In the genomic region with DNA sequence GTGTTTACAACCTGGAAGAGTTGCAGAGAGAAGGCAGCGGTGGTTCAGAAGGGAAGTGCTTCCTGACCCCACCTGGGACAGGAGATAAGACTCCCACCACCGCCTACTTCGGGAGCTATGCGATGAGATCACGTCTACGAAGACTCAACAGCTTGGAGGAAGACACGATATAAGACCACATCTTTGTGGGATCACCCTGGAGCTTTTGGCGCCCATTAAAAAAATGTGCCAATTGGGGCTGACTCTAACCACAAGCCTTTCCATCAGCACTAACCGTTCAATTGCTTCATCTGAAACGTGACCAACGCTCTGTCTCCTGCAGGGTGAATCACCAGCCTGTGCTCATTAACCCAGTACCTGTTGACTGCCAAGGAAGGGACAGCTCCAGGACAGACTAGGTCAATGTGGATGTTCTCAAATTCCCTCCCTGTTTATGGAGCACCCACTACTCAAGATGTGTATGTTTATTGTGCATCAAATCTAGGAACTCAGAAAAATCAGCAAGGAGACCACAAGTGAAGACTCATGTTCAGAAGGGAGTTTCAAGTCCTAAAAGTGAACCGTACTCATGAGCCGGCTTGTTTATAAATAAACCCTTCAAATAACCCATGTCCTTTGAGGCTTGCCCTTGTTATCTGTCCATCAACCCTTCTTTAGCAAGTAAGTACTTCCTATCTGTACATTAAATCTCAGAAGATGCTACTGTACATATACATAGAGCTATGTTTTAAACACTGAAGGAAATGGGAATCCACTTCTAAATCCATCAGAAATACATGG, we compare ENCODE assay signal across 13 cellular contexts.
A peak's percentile ranks its signal among the peaks of the same experiment; 100 is the strongest.
DNase-seq lines count a peak whose midpoint lies in the region; ATAC-seq and TF ChIP-seq lines count a peak whose summit lies in the region.
"Had no signal": no experiment of that assay in that cellular context is flagged by ENCODE, and none has a peak within 500 bp of the region (broad histone marks: within the 10 kb centered on the region; RNA-seq: fewer than 3 reads in every experiment).

No MANE protein-coding gene starts in this region.

- no peak overlapping the region for H3K4me3 ChIP-seq in psoas muscle

- no peaks in the 10 kb centered on the region for H3K9me3 ChIP-seq in psoas muscle

- ATAC-seq in psoas muscle (peak; percentile 88 to 92 (median 90)), GM19351 (IDR thresholded peaks at IDR 0.05; ENCODE audit: unreplicated experiment) (no peak)
- ATAC-seq: right cardiac atrium had no signal

- H3K27me3 Mint-ChIP-seq in chondrocyte (ENCODE audit: low read depth), result no peaks in the 10 kb centered on the region
- peaks cover 4% of the 10 kb centered on the region for H3K27me3 Mint-ChIP-seq in glutamatergic neuron (ENCODE audit: unreplicated experiment)

- H3K9me3 Mint-ChIP-seq in chondrocyte (ENCODE audit: low read depth), result no peaks in the 10 kb centered on the region
- peaks cover 5% of the 10 kb centered on the region for H3K9me3 Mint-ChIP-seq in glutamatergic neuron (ENCODE audit: unreplicated experiment)
- H3K9me3 Mint-ChIP-seq: activated naive CD4-positive, alpha-beta T cell treated with anti-CD3 and anti-CD28 coated beads, Interleukin-2, amount 10 ng/mL, durations not matched to agents 7 days and 5 days had no signal

- H3K4me1 Mint-ChIP-seq in chondrocyte (ENCODE audit: low read depth), result peaks cover 58% of the 10 kb centered on the region
- H3K4me1 Mint-ChIP-seq in glutamatergic neuron (ENCODE audit: low read depth, unreplicated experiment), result peaks cover 9% of the 10 kb centered on the region

- H3K36me3 Mint-ChIP-seq in chondrocyte (ENCODE audit: low read depth) (peaks cover 29% of the 10 kb centered on the region), glutamatergic neuron (ENCODE audit: unreplicated experiment) (no peaks in the 10 kb centered on the region)
- H3K36me3 Mint-ChIP-seq: activated naive CD4-positive, alpha-beta T cell treated with anti-CD3 and anti-CD28 coated beads, Interleukin-2, amount 10 ng/mL, durations not matched to agents 7 days and 5 days had no signal

- peaks cover 2 to 32% of the 10 kb centered on the region in 2 donors for H3K36me3 ChIP-seq in psoas muscle (ENCODE audit: insufficient read depth in 1 of 2, low read depth in 1 of 2)

- intact Hi-C loops in psoas muscle (cut with DNase I), result loop anchor here in 1 of 2 donors (5.0 kb wide), 1 partner anchor 63 kb away; no protein-coding TSS in a partner anchor

- TF ChIP-seq CTCF in chondrocyte (IDR thresholded peaks at IDR 0.05), result no peak
- TF ChIP-seq CTCF in psoas muscle (IDR thresholded peaks at IDR 0.05), result no peak
- TF ChIP-seq CTCF in glutamatergic neuron (IDR thresholded peaks at IDR 0.05; ENCODE audit: partially characterized antibody, unreplicated experiment), result no peak

- H3K27me3 ChIP-seq in psoas muscle (ENCODE audit: insufficient read depth in 3 of 3, low read length in 2 of 3), result no peaks in the 10 kb centered on the region

- H3K27ac ChIP-seq in psoas muscle, result peak overlapping the region; percentile 75
- H3K27ac ChIP-seq: KMS-11 had no signal

- H3K27ac Mint-ChIP-seq in chondrocyte (ENCODE audit: unreplicated experiment), result peak overlapping the region; percentile 82
- no peak overlapping the region for H3K27ac Mint-ChIP-seq in glutamatergic neuron (ENCODE audit: unreplicated experiment)
- H3K27ac Mint-ChIP-seq: activated naive CD4-positive, alpha-beta T cell treated with anti-CD3 and anti-CD28 coated beads, Interleukin-2, amount 10 ng/mL, durations not matched to agents 7 days and 5 days had no signal

- peaks cover 42% of the 10 kb centered on the region for H3K4me1 ChIP-seq in psoas muscle

- WGBS in psoas muscle, 3 donors, result 62 to 77% (median 66%) methylated on average over 13 of the region's 13 CpGs

- H3K4me3 Mint-ChIP-seq in chondrocyte (ENCODE audit: unreplicated experiment) (no peak overlapping the region), glutamatergic neuron (ENCODE audit: unreplicated experiment) (no peak overlapping the region)
- H3K4me3 Mint-ChIP-seq: activated naive CD4-positive, alpha-beta T cell treated with anti-CD3 and anti-CD28 coated beads, Interleukin-2, amount 10 ng/mL, durations not matched to agents 7 days and 5 days had no signal

- DNase-seq in GM04503 (ENCODE audit: low read depth) (peak; percentile 83), NOMO-1 treated with dmso at 0.1 percent for 144 hours (lab: John Stamatoyannopoulos, UW; ENCODE audit: unreplicated experiment) (peak; percentile 96), chondrocyte (ENCODE audit: low spot score) (peak; percentile 50), psoas muscle (no peak), glutamatergic neuron (no peak), COR-L47 (lab: John Stamatoyannopoulos, UW) (no peak)
- no peak for DNase-seq in activated CD4-positive, alpha-beta T cell treated with anti-CD3 and anti-CD28 coated beads for 1 hour
- DNase-seq: activated CD4-positive, CD25-positive, alpha-beta regulatory T cell; activated naive CD4-positive, alpha-beta T cell treated with anti-CD3 and anti-CD28 coated beads, Interleukin-2, amount 10 ng/mL, durations not matched to agents 7 days and 5 days; NCI-H774; right cardiac atrium had no signal

Comparison
In these comparisons a context has a peak if more than half of its experiments do, and no peak if none do; other contexts are left out.
1. DNase-seq: peak in GM04503 (single experiment), NOMO-1 treated with dmso at 0.1 percent for 144 hours (single experiment) and chondrocyte (single experiment); none in psoas muscle (0 of 2), glutamatergic neuron (single experiment), activated CD4-positive, alpha-beta T cell treated with anti-CD3 and anti-CD28 coated beads for 1 hour (single experiment) and COR-L47 (single experiment).